8 cellular contexts compared by ENCODE assay signal in the genomic region with DNA sequence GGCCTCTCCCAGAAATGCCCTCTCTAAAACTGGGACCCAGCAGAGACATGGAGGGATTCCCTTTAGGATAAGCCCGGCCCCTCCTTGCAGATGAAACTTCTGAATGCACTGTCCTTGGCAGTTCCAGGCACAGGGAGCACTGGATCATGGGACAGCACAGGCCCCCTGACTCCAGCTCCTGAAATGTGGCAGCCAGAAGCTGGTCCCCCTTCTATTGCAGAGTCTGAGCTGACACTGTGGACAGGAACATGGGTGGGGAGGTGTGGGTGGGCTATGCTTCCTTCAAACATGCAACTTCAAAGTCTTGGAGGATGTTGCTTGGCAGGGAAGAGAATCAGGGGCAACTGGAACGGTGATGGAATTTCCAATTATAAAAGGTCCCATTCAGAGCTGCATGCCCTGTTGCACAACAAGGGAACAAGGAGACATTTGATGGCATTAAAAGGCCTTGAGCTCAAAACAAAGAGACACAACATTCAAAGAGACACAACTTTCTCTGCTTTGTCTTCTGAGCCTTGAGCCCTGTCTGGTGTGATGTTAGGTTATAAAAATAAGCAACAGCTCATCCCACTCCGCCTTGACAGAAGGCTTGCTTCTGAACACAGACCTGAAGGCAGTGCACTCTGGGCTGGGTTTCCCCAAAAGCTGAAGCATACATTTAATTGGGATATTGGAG.
"Had no signal": no experiment of that assay in that cellular context is flagged by ENCODE, and none has a peak within 500 bp of the region (broad histone marks: within the 10 kb centered on the region; RNA-seq: fewer than 3 reads in every experiment).

No MANE protein-coding gene starts in this region.

- H3K27ac ChIP-seq: right atrium auricular region, testis had no signal

- H3K9me3 ChIP-seq: left ventricle myocardium inferior, right atrium auricular region, SK-N-SH, testis had no signal

- H3K9ac ChIP-seq: SK-N-SH had no signal

- H3K4me1 ChIP-seq: left ventricle myocardium inferior had no signal

- DNase-seq: activated CD4-positive, alpha-beta T cell treated with anti-CD3 and anti-CD28 coated beads for 48 hours; activated naive CD4-positive, alpha-beta T cell treated with anti-CD3 and anti-CD28 coated beads for 36 hours; dermis blood vessel endothelial cell; left ventricle myocardium inferior; SK-N-SH; stimulated activated naive CD4-positive, alpha-beta T cell; testis had no signal

- H3K4me2 ChIP-seq: SK-N-SH had no signal

- H3K4me3 ChIP-seq: left ventricle myocardium inferior, right atrium auricular region, testis had no signal

- H3K36me3 ChIP-seq: left ventricle myocardium inferior, right atrium auricular region had no signal

- H3K27me3 ChIP-seq: right atrium auricular region, testis had no signal
